In genomic region chr5:125829349-125829748, GRCh38 we compare ENCODE assay signal across 13 cellular contexts.
DNase-seq lines count a peak whose midpoint lies in the region; ATAC-seq and TF ChIP-seq lines count a peak whose summit lies in the region.
"Had no signal": no experiment of that assay in that cellular context is flagged by ENCODE, and none has a peak within 500 bp of the region (broad histone marks: within the 10 kb centered on the region; RNA-seq: fewer than 3 reads in every experiment).

No MANE protein-coding gene starts in this region.

- H2AFZ ChIP-seq in OCI-LY1 (ENCODE audit: low read length), result no peak overlapping the region
- no peak overlapping the region for H2AFZ ChIP-seq in SK-N-SH (ENCODE audit: low read depth)

- H3K4me2 ChIP-seq in OCI-LY1 (ENCODE audit: low read length) (peak overlapping the region; percentile 20; the same call in 1 of the 2 replicates), SK-N-SH (no peak overlapping the region)
- H3K4me2 ChIP-seq: BLaER1 treated with 17β-estradiol and CSF1 and Interleukin-3, amounts not matched to agents 10 nM and 100 nM had no signal

- POLR2A ChIA-PET in SK-N-SH (lab: Yijun Ruan, JAX), result no interaction called here

- DNase-seq in NCI-H1694 treated with DMSO at 0.1 percent for 48 hours (lab: John Stamatoyannopoulos, UW), result no peak
- DNase-seq in NCI-H1092 (lab: John Stamatoyannopoulos, UW), result no peak
- DNase-seq in SK-N-SH, result no peak
- no peak for DNase-seq in cardiac septum (ENCODE audit: low spot score)
- DNase-seq: activated naive CD8-positive, alpha-beta T cell treated with anti-CD3 and anti-CD28 coated beads, Interleukin-2, amount 10 ng/mL, durations not matched to agents 7 days and 5 days; cortex of kidney; NCI-H526 had no signal

- H4K20me1 ChIP-seq in OCI-LY1 (ENCODE audit: insufficient read depth, low read length) (no peaks in the 10 kb centered on the region), SK-N-SH (ENCODE audit: insufficient read depth) (no peaks in the 10 kb centered on the region)
- H4K20me1 ChIP-seq: BLaER1 treated with 17β-estradiol and CSF1 and Interleukin-3, amounts not matched to agents 10 nM and 100 nM had no signal

- no peaks in the 10 kb centered on the region for H3K27me3 ChIP-seq in OCI-LY1 (ENCODE audit: insufficient read depth, low read length)
- H3K27me3 ChIP-seq in SK-N-SH (ENCODE audit: insufficient read depth), result no peaks in the 10 kb centered on the region
- H3K27me3 ChIP-seq: BLaER1 treated with 17β-estradiol and CSF1 and Interleukin-3, amounts not matched to agents 10 nM and 100 nM had no signal

- H3K79me2 ChIP-seq in OCI-LY1 (ENCODE audit: insufficient read depth, low read length) (no peaks in the 10 kb centered on the region), SK-N-SH (ENCODE audit: insufficient read depth) (no peaks in the 10 kb centered on the region)

- H3K9ac ChIP-seq in OCI-LY1 (ENCODE audit: low read length) (no peak overlapping the region), SK-N-SH (no peak overlapping the region)
- H3K9ac ChIP-seq: BLaER1 treated with 17β-estradiol and CSF1 and Interleukin-3, amounts not matched to agents 10 nM and 100 nM had no signal

- peaks cover 14% of the 10 kb centered on the region for H3K4me1 ChIP-seq in OCI-LY1 (ENCODE audit: insufficient read depth, low read length, severe bottlenecking)
- no peaks in the 10 kb centered on the region for H3K4me1 ChIP-seq in SK-N-SH (ENCODE audit: control insufficient read depth in 1 of 2, insufficient read depth in 2 of 2, low read depth in 1 of 2, low read length in 1 of 2)
- H3K4me1 ChIP-seq: BLaER1 treated with 17β-estradiol and CSF1 and Interleukin-3, amounts not matched to agents 10 nM and 100 nM had no signal

- no peak overlapping the region for H3K4me3 ChIP-seq in OCI-LY1 (ENCODE audit: low read depth, low read length, poor library complexity, severe bottlenecking)
- no peak overlapping the region for H3K4me3 ChIP-seq in SK-N-SH (ENCODE audit: low read depth in 2 of 2, low read length in 1 of 2)
- H3K4me3 ChIP-seq: BLaER1 treated with 17β-estradiol and CSF1 and Interleukin-3, amounts not matched to agents 10 nM and 100 nM had no signal

- H3K27ac ChIP-seq in OCI-LY1 (ENCODE audit: low read depth, low read length, poor library complexity, severe bottlenecking) (peak overlapping the region; percentile 34), SK-N-SH (ENCODE audit: low read depth in 2 of 2, low read length in 1 of 2) (no peak overlapping the region)
- H3K27ac ChIP-seq: BLaER1 treated with 17β-estradiol and CSF1 and Interleukin-3, amounts not matched to agents 10 nM and 100 nM had no signal

- H3K36me3 ChIP-seq in OCI-LY1 (ENCODE audit: insufficient read depth, low read length) (no peaks in the 10 kb centered on the region), SK-N-SH (replicated peaks in 1 of 2; ENCODE audit: control insufficient read depth in 1 of 2, insufficient read depth in 2 of 2, low read length in 1 of 2) (no peaks in the 10 kb centered on the region)
- H3K36me3 ChIP-seq: BLaER1 treated with 17β-estradiol and CSF1 and Interleukin-3, amounts not matched to agents 10 nM and 100 nM had no signal

- H3F3A ChIP-seq in OCI-LY1 (ENCODE audit: insufficient read depth, low read length), result no peaks in the 10 kb centered on the region
- no peaks in the 10 kb centered on the region for H3F3A ChIP-seq in SK-N-SH (replicated peaks; ENCODE audit: insufficient read depth)

- TF ChIP-seq EP300 in SK-N-SH (IDR thresholded peaks at IDR 0.05; ENCODE audit: borderline replicate concordance in 1 of 2, low read depth in 1 of 2, low read length in 1 of 2), result no peak

- CTCF ChIA-PET in SK-N-SH (lab: Yijun Ruan, JAX), result no interaction called here

- ATAC-seq in GM18508 (IDR thresholded peaks at IDR 0.05; ENCODE audit: insufficient read depth, unreplicated experiment) (peak; percentile 97), GM21367 (IDR thresholded peaks at IDR 0.05; ENCODE audit: unreplicated experiment) (peak; percentile 98), HG03060 (IDR thresholded peaks at IDR 0.05; ENCODE audit: low read depth, unreplicated experiment) (peak; percentile 97)
- ATAC-seq: stimulated activated effector memory CD8-positive, alpha-beta T cell treated with anti-CD3 and anti-CD28 coated beads, Interleukin-12 subunit alpha, Interleukin-12 subunit beta, amount 100 ng/mL, for 72 hours had no signal

- TF ChIP-seq CTCF in OCI-LY1 (IDR thresholded peaks at IDR 0.05; ENCODE audit: low read length), result peak; percentile 31; the same call in 1 of the 2 replicates
- no peak for TF ChIP-seq CTCF in SK-N-SH (IDR thresholded peaks at IDR 0.05)

- no peak for TF ChIP-seq RAD21 in SK-N-SH (IDR thresholded peaks at IDR 0.05; ENCODE audit: low read length)

- intact Hi-C loops in cardiac septum (cut with DNase I), result no loop called here

- peaks cover 5% of the 10 kb centered on the region; the same call in 1 of the 2 replicates for H3K9me3 ChIP-seq in OCI-LY1 (ENCODE audit: low read length)
- H3K9me3 ChIP-seq in SK-N-SH, result no peaks in the 10 kb centered on the region

- no peaks in the 10 kb centered on the region for H3K9me2 ChIP-seq in OCI-LY1 (ENCODE audit: low read depth, low read length)
- no peaks in the 10 kb centered on the region for H3K9me2 ChIP-seq in SK-N-SH

- 42% methylated on average over 4 of the region's 4 CpGs for WGBS in SK-N-SH (ENCODE audit: low lambda C conversion rate)

TF ChIP-seq in SK-N-SH, 30 proteins besides CTCF, POLR2A, EP300 and RAD21:
- TF ChIP-seq FOXJ3 (CRISPR knock-in tag; IDR thresholded peaks at IDR 0.05) (no peak), RCOR1 (IDR thresholded peaks at IDR 0.05; ENCODE audit: low read length) (no peak)
